21 cellular contexts compared by ENCODE assay signal in genomic region chr15:96119734-96120133, GRCh38.
DNase-seq lines count a peak whose midpoint lies in the region; ATAC-seq and TF ChIP-seq lines count a peak whose summit lies in the region.
"Had no signal": no experiment of that assay in that cellular context is flagged by ENCODE, and none has a peak within 500 bp of the region (broad histone marks: within the 10 kb centered on the region; RNA-seq: fewer than 3 reads in every experiment).

No MANE protein-coding gene starts in this region.

- DNase-seq in ELF-1 (ENCODE audit: low read depth, low spot score) (peak; percentile 30), NCI-H526 treated with DMSO at 0.1 percent for 48 hours (lab: John Stamatoyannopoulos, UW) (peak; percentile 45), left kidney (ENCODE audit: low read depth, low spot score) (peak; percentile 14), progenitor cell of endocrine pancreas (ENCODE audit: low spot score, unreplicated experiment) (no peak), breast epithelium (ENCODE audit: low spot score in 2 of 2) (no peak)
- DNase-seq in activated effector memory CD4-positive, alpha-beta T cell treated with Interleukin-2 at 50 U/mL for 16 hours, result no peak
- DNase-seq in activated naive CD8-positive, alpha-beta T cell treated with anti-CD3 and anti-CD28 coated beads, Interleukin-2, amount 50 U/mL, for 24 hours, result no peak
- DNase-seq: 8988T; BE2C; CD4-positive, alpha-beta memory T cell; H9; NCI-H1417; NCI-H187 treated with DMSO at 0.1 percent for 48 hours; NCI-H345; NCI-H82; Peyer's patch; Right ventricle myocardium superior had no signal

- H3K27me3 Mint-ChIP-seq in progenitor cell of endocrine pancreas, result no peaks in the 10 kb centered on the region
- H3K27me3 Mint-ChIP-seq in activated naive CD8-positive, alpha-beta T cell treated with anti-CD3 and anti-CD28 coated beads, Interleukin-2, amount 50 U/mL, for 24 hours, result peaks cover 9% of the 10 kb centered on the region
- H3K27me3 Mint-ChIP-seq: IgD-negative memory B cell had no signal

- no peaks in the 10 kb centered on the region for H3K36me3 Mint-ChIP-seq in progenitor cell of endocrine pancreas (ENCODE audit: insufficient read depth)
- H3K36me3 Mint-ChIP-seq in activated naive CD8-positive, alpha-beta T cell treated with anti-CD3 and anti-CD28 coated beads, Interleukin-2, amount 50 U/mL, for 24 hours (ENCODE audit: low read depth), result no peaks in the 10 kb centered on the region
- H3K36me3 Mint-ChIP-seq: CD4-positive, alpha-beta memory T cell; IgD-negative memory B cell had no signal

- ATAC-seq in GM21423 (IDR thresholded peaks at IDR 0.05; ENCODE audit: unreplicated experiment), result no peak
- ATAC-seq in activated naive CD8-positive, alpha-beta T cell treated with anti-CD3 and anti-CD28 coated beads, Interleukin-2, amount 50 U/mL, for 24 hours, result no peak
- ATAC-seq: SK-N-SH treated with all-trans-retinoic acid at 6 μM for 48 hours had no signal

- no peaks in the 10 kb centered on the region for H3K36me3 ChIP-seq in breast epithelium
- H3K36me3 ChIP-seq: BE2C, Peyer's patch had no signal

- no peak for TF ChIP-seq POLR2A in breast epithelium (IDR thresholded peaks at IDR 0.05)

- no peaks in the 10 kb centered on the region for H3K9me3 ChIP-seq in breast epithelium
- H3K9me3 ChIP-seq: BE2C, Peyer's patch had no signal

- H3K4me1 ChIP-seq in breast epithelium, result no peaks in the 10 kb centered on the region
- H3K4me1 ChIP-seq: BE2C, Peyer's patch had no signal

- TF ChIP-seq CTCF in progenitor cell of endocrine pancreas (IDR thresholded peaks at IDR 0.05; ENCODE audit: unreplicated experiment) (no peak), breast epithelium (IDR thresholded peaks at IDR 0.05) (no peak)

- intact Hi-C loops in breast epithelium (cut with DNase I; ENCODE audit: low total_unique reads), result no loop called here

- peak overlapping the region; percentile 80 for H3K27ac Mint-ChIP-seq in progenitor cell of endocrine pancreas
- no peak overlapping the region for H3K27ac Mint-ChIP-seq in activated naive CD8-positive, alpha-beta T cell treated with anti-CD3 and anti-CD28 coated beads, Interleukin-2, amount 50 U/mL, for 24 hours
- H3K27ac Mint-ChIP-seq: CD4-positive, alpha-beta memory T cell; IgD-negative memory B cell had no signal

- H3K4me3 ChIP-seq in breast epithelium, result no peak overlapping the region
- H3K4me3 ChIP-seq: Peyer's patch had no signal

- H3K4me3 Mint-ChIP-seq in progenitor cell of endocrine pancreas (ENCODE audit: low read depth), result no peak overlapping the region
- H3K4me3 Mint-ChIP-seq in activated naive CD8-positive, alpha-beta T cell treated with anti-CD3 and anti-CD28 coated beads, Interleukin-2, amount 50 U/mL, for 24 hours, result no peak overlapping the region
- H3K4me3 Mint-ChIP-seq: CD4-positive, alpha-beta memory T cell; H9; IgD-negative memory B cell had no signal

- H3K27ac ChIP-seq in breast epithelium, result no peak overlapping the region
- H3K27ac ChIP-seq: HL-60, Peyer's patch had no signal

- H3K27me3 ChIP-seq in breast epithelium, result no peaks in the 10 kb centered on the region
- H3K27me3 ChIP-seq: BE2C, Peyer's patch had no signal

- peaks cover 21% of the 10 kb centered on the region for H3K4me1 Mint-ChIP-seq in progenitor cell of endocrine pancreas (ENCODE audit: low read depth)
- H3K4me1 Mint-ChIP-seq in activated naive CD8-positive, alpha-beta T cell treated with anti-CD3 and anti-CD28 coated beads, Interleukin-2, amount 50 U/mL, for 24 hours, result no peaks in the 10 kb centered on the region
- H3K4me1 Mint-ChIP-seq: CD4-positive, alpha-beta memory T cell had no signal

- no peaks in the 10 kb centered on the region for H3K9me3 Mint-ChIP-seq in progenitor cell of endocrine pancreas (ENCODE audit: low read depth)
- no peaks in the 10 kb centered on the region for H3K9me3 Mint-ChIP-seq in activated naive CD8-positive, alpha-beta T cell treated with anti-CD3 and anti-CD28 coated beads, Interleukin-2, amount 50 U/mL, for 24 hours
- H3K9me3 Mint-ChIP-seq: H9 had no signal

Comparison
In these comparisons a context has a peak if more than half of its experiments do, and no peak if none do; other contexts are left out.
1. DNase-seq: peak in ELF-1 (single experiment), NCI-H526 treated with DMSO at 0.1 percent for 48 hours (single experiment) and left kidney (single experiment); none in progenitor cell of endocrine pancreas (single experiment), activated effector memory CD4-positive, alpha-beta T cell treated with Interleukin-2 at 50 U/mL for 16 hours (single experiment), breast epithelium (0 of 2) and activated naive CD8-positive, alpha-beta T cell treated with anti-CD3 and anti-CD28 coated beads, Interleukin-2, amount 50 U/mL, for 24 hours (single experiment).